25 cellular contexts compared by ENCODE assay signal in genomic region chr2:66874411-66874810, GRCh38.
DNase-seq lines count a peak whose midpoint lies in the region; TF ChIP-seq lines count a peak whose summit lies in the region.
"Had no signal": no experiment of that assay in that cellular context is flagged by ENCODE, and none has a peak within 500 bp of the region (broad histone marks: within the 10 kb centered on the region; RNA-seq: fewer than 3 reads in every experiment).

No MANE protein-coding gene starts in this region.

- no peak overlapping the region for H3K4me3 Mint-ChIP-seq in progenitor cell of endocrine pancreas (ENCODE audit: low read depth)
- no peak overlapping the region for H3K4me3 Mint-ChIP-seq in osteocyte (ENCODE audit: unreplicated experiment)
- H3K4me3 Mint-ChIP-seq: activated naive CD8-positive, alpha-beta T cell treated with anti-CD3 and anti-CD28 coated beads for 36 hours; brain; T-helper 1 cell treated with Interleukin-12 subunit alpha and Interleukin-12 subunit beta and Interleukin-4 antibody, amounts not matched to agents 30 μg/mL and 1 μg/mL, for 36 hours had no signal

- H3K27ac Mint-ChIP-seq in progenitor cell of endocrine pancreas: peak overlapping the region; percentile 12
- no peak overlapping the region for H3K27ac Mint-ChIP-seq in osteocyte (ENCODE audit: unreplicated experiment)
- H3K27ac Mint-ChIP-seq: activated naive CD8-positive, alpha-beta T cell treated with anti-CD3 and anti-CD28 coated beads for 36 hours; activated T-helper 2 cell treated with anti-CD3 and anti-CD28 coated beads, Interferon-gamma antibody, Interleukin-2, Interleukin-4, amounts not matched to agents 10 μg/mL and 5 μg/mL and 100 μg/mL, durations not matched to agents 14 hours and 24 hours and 36 hours; brain; T-helper 1 cell treated with Interleukin-12 subunit alpha and Interleukin-12 subunit beta and Interleukin-4 antibody, amounts not matched to agents 30 μg/mL and 1 μg/mL, for 36 hours had no signal

- DNase-seq in EH (ENCODE audit: low read depth) (peak; percentile 85), NCI-H446 treated with DMSO at 0.1 percent for 48 hours (lab: John Stamatoyannopoulos, UW) (peak; percentile 19), dedifferentiated amniotic fluid mesenchymal stem cell (ENCODE audit: extremely low spot score) (peak; percentile 45), progenitor cell of endocrine pancreas (ENCODE audit: low spot score, unreplicated experiment) (no peak), osteocyte (ENCODE audit: extremely low spot score, unreplicated experiment) (no peak), A172 (ENCODE audit: low spot score) (no peak), COLO668 (lab: John Stamatoyannopoulos, UW; ENCODE audit: unreplicated experiment) (no peak), HPDE6-E6E7 (ENCODE audit: extremely low spot score) (no peak)
- DNase-seq: activated CD4-positive, alpha-beta T cell treated with anti-CD3 and anti-CD28 coated beads, Interleukin-2, amount 50 U/mL, for 1 hour; activated CD8-positive, alpha-beta memory T cell treated with anti-CD3 and anti-CD28 coated beads, Interleukin-2, amount 50 U/mL, for 4 hours; activated naive CD8-positive, alpha-beta T cell treated with anti-CD3 and anti-CD28 coated beads for 36 hours; BE2C; esophagus squamous epithelium; GDM1; heart right ventricle; mucosa of descending colon; NCI-H1092; NCI-H2081 treated with DMSO at 0.1 percent for 48 hours; NCI-H774; retina; Right ventricle myocardium superior; upper lobe of right lung had no signal

- no peak for TF ChIP-seq CTCF in progenitor cell of endocrine pancreas (IDR thresholded peaks at IDR 0.05; ENCODE audit: unreplicated experiment)
- no peak for TF ChIP-seq CTCF in osteocyte (IDR thresholded peaks at IDR 0.05)

- H3K36me3 Mint-ChIP-seq in progenitor cell of endocrine pancreas (ENCODE audit: insufficient read depth) (no peaks in the 10 kb centered on the region), osteocyte (ENCODE audit: unreplicated experiment) (no peaks in the 10 kb centered on the region)
- H3K36me3 Mint-ChIP-seq: activated naive CD8-positive, alpha-beta T cell treated with anti-CD3 and anti-CD28 coated beads for 36 hours; brain had no signal

- H3K27me3 Mint-ChIP-seq in progenitor cell of endocrine pancreas (no peaks in the 10 kb centered on the region), osteocyte (ENCODE audit: unreplicated experiment) (peaks cover 4% of the 10 kb centered on the region)
- H3K27me3 Mint-ChIP-seq: activated naive CD8-positive, alpha-beta T cell treated with anti-CD3 and anti-CD28 coated beads for 36 hours had no signal

- H3K4me1 Mint-ChIP-seq in progenitor cell of endocrine pancreas (ENCODE audit: low read depth) (peaks cover 34% of the 10 kb centered on the region), osteocyte (ENCODE audit: unreplicated experiment) (peaks cover 34% of the 10 kb centered on the region)
- H3K4me1 Mint-ChIP-seq: activated naive CD8-positive, alpha-beta T cell treated with anti-CD3 and anti-CD28 coated beads for 36 hours had no signal

- H3K9me3 Mint-ChIP-seq in progenitor cell of endocrine pancreas (ENCODE audit: low read depth) (peaks cover 4% of the 10 kb centered on the region), osteocyte (ENCODE audit: unreplicated experiment) (no peaks in the 10 kb centered on the region)
- H3K9me3 Mint-ChIP-seq: activated T-helper 2 cell treated with anti-CD3 and anti-CD28 coated beads, Interferon-gamma antibody, Interleukin-2, Interleukin-4, amounts not matched to agents 10 μg/mL and 5 μg/mL and 100 μg/mL, durations not matched to agents 14 hours and 24 hours and 36 hours; brain; T-helper 1 cell treated with Interleukin-12 subunit alpha and Interleukin-12 subunit beta and Interleukin-4 antibody, amounts not matched to agents 30 μg/mL and 1 μg/mL, for 36 hours had no signal

Comparison
In these comparisons a context has a peak if more than half of its experiments do, and no peak if none do; other contexts are left out.
1. DNase-seq: peak in EH (single experiment), NCI-H446 treated with DMSO at 0.1 percent for 48 hours (single experiment) and dedifferentiated amniotic fluid mesenchymal stem cell (single experiment); none in progenitor cell of endocrine pancreas (single experiment), osteocyte (single experiment), A172 (single experiment), COLO668 (single experiment) and HPDE6-E6E7 (single experiment).